In the genomic region with DNA sequence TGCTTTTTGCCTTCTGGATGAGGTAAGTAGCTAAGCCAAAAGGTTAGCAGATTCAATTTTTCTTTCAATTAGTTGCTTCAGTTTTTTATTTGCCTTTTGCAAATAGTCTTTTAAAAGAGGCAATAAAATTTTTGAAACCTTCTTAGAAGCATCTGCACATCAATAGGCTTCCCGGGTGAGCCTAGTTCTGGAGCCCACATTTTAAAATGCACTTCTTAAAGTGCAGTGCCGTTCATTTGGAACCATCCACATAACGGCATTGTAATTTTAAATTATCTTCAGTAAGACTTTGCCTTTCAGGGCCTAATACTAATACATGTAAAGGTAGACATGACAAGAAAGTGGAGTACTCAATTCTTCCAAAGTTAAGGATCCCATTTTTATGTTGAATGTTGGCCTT, we compare ENCODE assay signal across 20 cellular contexts.
"Had no signal": no experiment of that assay in that cellular context is flagged by ENCODE, and none has a peak within 500 bp of the region (broad histone marks: within the 10 kb centered on the region; RNA-seq: fewer than 3 reads in every experiment).

No MANE protein-coding gene starts in this region.

- H3K4me1 Mint-ChIP-seq: activated naive CD8-positive, alpha-beta T cell treated with anti-CD3 and anti-CD28 coated beads, Interleukin-2, amount 10 ng/mL, durations not matched to agents 7 days and 5 days had no signal

- H3K4me3 ChIP-seq: adrenal gland, SK-N-MC had no signal

- DNase-seq: activated CD4-positive, alpha-beta T cell treated with anti-CD3 and anti-CD28 coated beads for 48 hours; activated CD4-positive, alpha-beta T cell treated with anti-CD3 and anti-CD28 coated beads, Interleukin-2, amount 50 U/mL, for 4 hours; activated CD4-positive, CD25-positive, alpha-beta regulatory T cell treated with anti-CD3 and anti-CD28 coated beads, Interleukin-2, amount 50 U/mL, for 72 hours; activated CD8-positive, alpha-beta memory T cell treated with anti-CD3 and anti-CD28 coated beads, Interleukin-2, amount 50 U/mL, for 48 hours; activated CD8-positive, alpha-beta T cell treated with anti-CD3 and anti-CD28 coated beads, Interleukin-2, amount 10 ng/mL, durations not matched to agents 7 days and 5 days; activated naive CD4-positive, alpha-beta T cell treated with anti-CD3 and anti-CD28 coated beads, Interleukin-2, amount 50 U/mL, for 16 hours; activated naive CD8-positive, alpha-beta T cell treated with anti-CD3 and anti-CD28 coated beads, Interleukin-2, amount 10 ng/mL, durations not matched to agents 7 days and 5 days; activated T-cell treated with anti-CD3 and anti-CD28 coated beads, Interleukin-2, amount 50 U/mL, for 1 hour; adrenal gland; NCI-H1092; NCI-H2107; NCI-H2171 treated with DMSO at 0.1 percent for 48 hours; NCI-H226; NCI-H526 treated with DMSO at 0.1 percent for 48 hours; NCI-H82; T-cell; T-helper 2 cell had no signal

- H3K36me3 Mint-ChIP-seq: activated naive CD8-positive, alpha-beta T cell treated with anti-CD3 and anti-CD28 coated beads, Interleukin-2, amount 10 ng/mL, durations not matched to agents 7 days and 5 days had no signal

- H3K27ac ChIP-seq: KMS-11, SK-N-MC had no signal

- H3K9me3 ChIP-seq: adrenal gland had no signal

- ATAC-seq: activated CD8-positive, alpha-beta T cell treated with anti-CD3 and anti-CD28 coated beads, Interleukin-2, amount 10 ng/mL, durations not matched to agents 7 days and 5 days; Right ventricle myocardium inferior; T-cell had no signal

- H3K4me3 Mint-ChIP-seq: activated CD8-positive, alpha-beta T cell treated with anti-CD3 and anti-CD28 coated beads, Interleukin-2, amount 10 ng/mL, durations not matched to agents 7 days and 5 days; activated naive CD8-positive, alpha-beta T cell treated with anti-CD3 and anti-CD28 coated beads, Interleukin-2, amount 10 ng/mL, durations not matched to agents 7 days and 5 days; T-cell had no signal

- H3K36me3 ChIP-seq: adrenal gland had no signal

- H3K27ac Mint-ChIP-seq: activated CD8-positive, alpha-beta T cell treated with anti-CD3 and anti-CD28 coated beads, Interleukin-2, amount 10 ng/mL, durations not matched to agents 7 days and 5 days; activated naive CD8-positive, alpha-beta T cell treated with anti-CD3 and anti-CD28 coated beads, Interleukin-2, amount 10 ng/mL, durations not matched to agents 7 days and 5 days; T-cell had no signal

- H3K9me3 Mint-ChIP-seq: activated naive CD8-positive, alpha-beta T cell treated with anti-CD3 and anti-CD28 coated beads, Interleukin-2, amount 10 ng/mL, durations not matched to agents 7 days and 5 days had no signal

- H3K27me3 ChIP-seq: adrenal gland had no signal
